ENCODE assay signal across 14 cellular contexts in the genomic region with DNA sequence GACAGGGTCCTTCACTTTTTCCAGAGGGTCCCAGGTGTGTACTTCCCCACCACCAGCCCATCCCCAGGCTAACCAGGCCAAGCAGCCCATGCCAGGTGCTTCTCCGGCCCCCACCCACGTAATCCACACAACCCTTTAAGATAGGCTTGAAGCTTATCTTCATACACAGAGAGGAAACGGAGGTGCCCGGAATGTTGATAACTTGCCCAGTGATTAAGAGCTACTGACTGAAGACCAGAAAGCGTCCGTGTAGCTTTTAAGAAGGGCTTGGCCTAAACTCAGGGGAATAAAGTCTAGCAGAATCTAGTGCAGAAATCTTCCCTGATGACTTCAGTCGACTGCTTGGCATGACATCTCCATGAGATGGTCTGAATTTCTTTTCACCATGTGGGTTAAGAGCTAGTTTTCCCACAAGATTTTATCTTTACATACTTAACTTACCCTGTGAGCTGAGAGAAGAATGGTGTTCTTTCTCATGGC.
DNase-seq lines count a peak whose midpoint lies in the region; ATAC-seq and TF ChIP-seq lines count a peak whose summit lies in the region.
"Had no signal": no experiment of that assay in that cellular context is flagged by ENCODE, and none has a peak within 500 bp of the region (broad histone marks: within the 10 kb centered on the region; RNA-seq: fewer than 3 reads in every experiment).

No MANE protein-coding gene starts in this region.

- CTCF ChIA-PET in activated naive CD4-positive, alpha-beta T cell treated with anti-CD3 and anti-CD28 coated beads, Interleukin-2, amount 10 ng/mL, durations not matched to agents 7 days and 5 days (lab: Charles Lee) = interaction anchor here (1.6 kb wide), 1 partner anchor 8 kb away, joined by 3 read pairs; no protein-coding TSS in a partner anchor
- CTCF ChIA-PET in activated naive CD4-positive, alpha-beta T cell treated with anti-CD3 and anti-CD28 coated beads for 36 hours (lab: Charles Lee) = interaction anchor here (0.6 kb wide), 1 partner anchor 437 kb away, joined by 3 read pairs; no protein-coding TSS in a partner anchor
- CTCF ChIA-PET in SK-N-SH (lab: Yijun Ruan, JAX) = no interaction called here

- no peak for TF ChIP-seq RAD21 in SK-N-SH (IDR thresholded peaks at IDR 0.05; ENCODE audit: low read length)

- TF ChIP-seq CTCF in brain microvascular endothelial cell (IDR thresholded peaks at IDR 0.05; ENCODE audit: low read depth, low read length, missing control alignments) (no peak), lower lobe of right lung (IDR thresholded peaks at IDR 0.05) (no peak), thoracic aorta (IDR thresholded peaks at IDR 0.05) (no peak), SK-N-SH (IDR thresholded peaks at IDR 0.05) (no peak)

- 0 out of 2 replicates have a peak, but pooled peaks cover 3% of the 10 kb centered on the region for H4K20me1 ChIP-seq in SK-N-SH (ENCODE audit: insufficient read depth)

- H3K9me3 ChIP-seq in lower lobe of right lung (no peaks in the 10 kb centered on the region), thoracic aorta (no peaks in the 10 kb centered on the region), SK-N-SH (no peaks in the 10 kb centered on the region)
- H3K9me3 ChIP-seq: SJSA1 had no signal

- H3K9me3 Mint-ChIP-seq in activated naive CD4-positive, alpha-beta T cell treated with anti-CD3 and anti-CD28 coated beads, Interleukin-2, amount 10 ng/mL, durations not matched to agents 7 days and 5 days = no peaks in the 10 kb centered on the region
- no peaks in the 10 kb centered on the region for H3K9me3 Mint-ChIP-seq in activated naive CD4-positive, alpha-beta T cell treated with anti-CD3 and anti-CD28 coated beads for 36 hours
- H3K9me3 Mint-ChIP-seq: activated naive CD8-positive, alpha-beta T cell treated with anti-CD3 and anti-CD28 coated beads, Interleukin-2, amount 10 ng/mL, durations not matched to agents 7 days and 5 days; natural killer cell treated with Interleukin-12 subunit alpha and Interleukin-12 subunit beta and Interleukin-15 and Interleukin-18, amount 100 ng/mL, for 72 hours had no signal

- H3K36me3 ChIP-seq in brain microvascular endothelial cell (replicated peaks) (no peaks in the 10 kb centered on the region), lower lobe of right lung (peaks cover 22% of the 10 kb centered on the region), thoracic aorta (no peaks in the 10 kb centered on the region), SK-N-SH (replicated peaks in 1 of 2; ENCODE audit: control insufficient read depth in 1 of 2, insufficient read depth in 2 of 2, low read length in 1 of 2) (peaks cover 4 to 13% of the 10 kb centered on the region in 2 experiments)

- peaks cover 20% of the 10 kb centered on the region for H3K36me3 Mint-ChIP-seq in activated naive CD4-positive, alpha-beta T cell treated with anti-CD3 and anti-CD28 coated beads, Interleukin-2, amount 10 ng/mL, durations not matched to agents 7 days and 5 days
- H3K36me3 Mint-ChIP-seq in activated naive CD4-positive, alpha-beta T cell treated with anti-CD3 and anti-CD28 coated beads for 36 hours (ENCODE audit: low read depth) = peaks cover 37% of the 10 kb centered on the region

- POLR2A ChIA-PET in SK-N-SH (lab: Yijun Ruan, JAX) = no interaction called here

- TF ChIP-seq EP300 in SK-N-SH (IDR thresholded peaks at IDR 0.05; ENCODE audit: borderline replicate concordance in 1 of 2, low read depth in 1 of 2, low read length in 1 of 2) = no peak

- peak overlapping the region; percentile 33 for H3K27ac Mint-ChIP-seq in activated naive CD4-positive, alpha-beta T cell treated with anti-CD3 and anti-CD28 coated beads, Interleukin-2, amount 10 ng/mL, durations not matched to agents 7 days and 5 days
- no peak overlapping the region for H3K27ac Mint-ChIP-seq in activated naive CD4-positive, alpha-beta T cell treated with anti-CD3 and anti-CD28 coated beads for 36 hours
- H3K27ac Mint-ChIP-seq: activated naive CD8-positive, alpha-beta T cell treated with anti-CD3 and anti-CD28 coated beads, Interleukin-2, amount 10 ng/mL, durations not matched to agents 7 days and 5 days; natural killer cell treated with Interleukin-12 subunit alpha and Interleukin-12 subunit beta and Interleukin-15 and Interleukin-18, amount 100 ng/mL, for 72 hours had no signal

- peak overlapping the region; percentile 11 for H3K27ac ChIP-seq in brain microvascular endothelial cell
- peak overlapping the region; percentile 70 for H3K27ac ChIP-seq in lower lobe of right lung
- peak overlapping the region; percentile 37 to 52 for H3K27ac ChIP-seq in thoracic aorta
- peak overlapping the region in 1 of 2 experiments; percentile 66; a peak in 2 of 4 replicates for H3K27ac ChIP-seq in SK-N-SH (ENCODE audit: low read depth in 2 of 2, low read length in 1 of 2)
- H3K27ac ChIP-seq: SJSA1 had no signal

- H2AFZ ChIP-seq in SK-N-SH (ENCODE audit: low read depth) = no peak overlapping the region

- H3K27me3 ChIP-seq in brain microvascular endothelial cell (replicated peaks) (no peaks in the 10 kb centered on the region), lower lobe of right lung (ENCODE audit: low read depth) (no peaks in the 10 kb centered on the region), thoracic aorta (replicated peaks; ENCODE audit: insufficient read depth) (no peaks in the 10 kb centered on the region), SK-N-SH (ENCODE audit: insufficient read depth) (no peaks in the 10 kb centered on the region)
- H3K27me3 ChIP-seq: SJSA1 had no signal

- H3K79me2 ChIP-seq in SK-N-SH (ENCODE audit: insufficient read depth) = peaks cover 20% of the 10 kb centered on the region

- in situ Hi-C loops in brain microvascular endothelial cell (cut with HindIII; ENCODE audit: low pct_ligation_motif_present, low sequenced_read_pairs) = no loop called here

- H3K4me1 ChIP-seq in lower lobe of right lung (peaks cover 40% of the 10 kb centered on the region), thoracic aorta (ENCODE audit: control insufficient read depth in 1 of 2, low read depth in 2 of 2) (peaks cover 29 to 61% of the 10 kb centered on the region in 2 donors), SK-N-SH (ENCODE audit: control insufficient read depth in 1 of 2, insufficient read depth in 2 of 2, low read depth in 1 of 2, low read length in 1 of 2) (peaks cover 5 to 25% of the 10 kb centered on the region in 2 experiments; a peak in 3 of 4 replicates)

- no peak for DNase-seq in activated naive CD4-positive, alpha-beta T cell treated with anti-CD3 and anti-CD28 coated beads, Interleukin-2, amount 10 ng/mL, durations not matched to agents 7 days and 5 days
- DNase-seq in activated naive CD4-positive, alpha-beta T cell treated with anti-CD3 and anti-CD28 coated beads for 36 hours = no peak
- DNase-seq in brain microvascular endothelial cell (peak; percentile 55), lower lobe of right lung (no peak), thoracic aorta (ENCODE audit: low spot score) (no peak), NCI-H82 (lab: John Stamatoyannopoulos, UW) (no peak), SK-N-SH (no peak)
- DNase-seq: 8988T; activated naive CD8-positive, alpha-beta T cell treated with anti-CD3 and anti-CD28 coated beads, Interleukin-2, amount 10 ng/mL, durations not matched to agents 7 days and 5 days; effector CD4-positive, alpha-beta T cell; NCI-H2081 treated with DMSO at 0.1 percent for 48 hours had no signal

- H3K4me1 Mint-ChIP-seq in activated naive CD4-positive, alpha-beta T cell treated with anti-CD3 and anti-CD28 coated beads, Interleukin-2, amount 10 ng/mL, durations not matched to agents 7 days and 5 days = peaks cover 29% of the 10 kb centered on the region
- H3K4me1 Mint-ChIP-seq in activated naive CD4-positive, alpha-beta T cell treated with anti-CD3 and anti-CD28 coated beads for 36 hours (ENCODE audit: low read depth) = peaks cover 26% of the 10 kb centered on the region

- peak; percentile 62 to 79 for ATAC-seq in lower lobe of right lung
- no peak for ATAC-seq in thoracic aorta (ENCODE audit: insufficient number of reproducible peaks, low FRiP score, low read depth)
- ATAC-seq in HG03280 (IDR thresholded peaks at IDR 0.05; ENCODE audit: unreplicated experiment) = no peak
- ATAC-seq: natural killer cell treated with Interleukin-12 subunit alpha and Interleukin-12 subunit beta and Interleukin-15 and Interleukin-18, amount 100 ng/mL, for 72 hours had no signal

- no peaks in the 10 kb centered on the region for H3K9me2 ChIP-seq in SK-N-SH

- H3K4me3 ChIP-seq in brain microvascular endothelial cell (ENCODE audit: low read depth, low read length) (no peak overlapping the region), lower lobe of right lung (no peak overlapping the region), thoracic aorta (no peak overlapping the region), SK-N-SH (ENCODE audit: low read depth in 2 of 2, low read length in 1 of 2) (no peak overlapping the region)
- H3K4me3 ChIP-seq: SJSA1 had no signal

- 91% methylated on average over 7 of the region's 7 CpGs for WGBS in SK-N-SH (ENCODE audit: low lambda C conversion rate)

- no peak overlapping the region for H3K4me3 Mint-ChIP-seq in activated naive CD4-positive, alpha-beta T cell treated with anti-CD3 and anti-CD28 coated beads, Interleukin-2, amount 10 ng/mL, durations not matched to agents 7 days and 5 days
- H3K4me3 Mint-ChIP-seq in activated naive CD4-positive, alpha-beta T cell treated with anti-CD3 and anti-CD28 coated beads for 36 hours = no peak overlapping the region
- H3K4me3 Mint-ChIP-seq: activated naive CD8-positive, alpha-beta T cell treated with anti-CD3 and anti-CD28 coated beads, Interleukin-2, amount 10 ng/mL, durations not matched to agents 7 days and 5 days; natural killer cell treated with Interleukin-12 subunit alpha and Interleukin-12 subunit beta and Interleukin-15 and Interleukin-18, amount 100 ng/mL, for 72 hours had no signal

- intact Hi-C loops in activated naive CD4-positive, alpha-beta T cell treated with anti-CD3 and anti-CD28 coated beads for 36 hours (cut with micrococcal nuclease) = no loop called here
- intact Hi-C loops in lower lobe of right lung (cut with DNase I) = no loop called here

- peaks cover 2% of the 10 kb centered on the region for H3F3A ChIP-seq in SK-N-SH (replicated peaks; ENCODE audit: insufficient read depth)

- no peak overlapping the region for H3K9ac ChIP-seq in SK-N-SH

- H3K4me2 ChIP-seq in SK-N-SH = no peak overlapping the region

- no peaks in the 10 kb centered on the region for H3K27me3 Mint-ChIP-seq in activated naive CD4-positive, alpha-beta T cell treated with anti-CD3 and anti-CD28 coated beads, Interleukin-2, amount 10 ng/mL, durations not matched to agents 7 days and 5 days
- H3K27me3 Mint-ChIP-seq in activated naive CD4-positive, alpha-beta T cell treated with anti-CD3 and anti-CD28 coated beads for 36 hours (ENCODE audit: low read depth) = no peaks in the 10 kb centered on the region
- H3K27me3 Mint-ChIP-seq: activated naive CD8-positive, alpha-beta T cell treated with anti-CD3 and anti-CD28 coated beads, Interleukin-2, amount 10 ng/mL, durations not matched to agents 7 days and 5 days; natural killer cell treated with Interleukin-12 subunit alpha and Interleukin-12 subunit beta and Interleukin-15 and Interleukin-18, amount 100 ng/mL, for 72 hours had no signal

TF ChIP-seq in SK-N-SH, 30 proteins besides CTCF, POLR2A, EP300 and RAD21 (continues in another document):
- no peak for TF ChIP-seq MEF2A (IDR thresholded peaks at IDR 0.05; ENCODE audit: borderline replicate concordance, low read depth)

Comparison
In these comparisons a context has a peak if more than half of its experiments do, and no peak if none do; other contexts are left out.
1. ATAC-seq: peak in lower lobe of right lung (2 of 2); none in thoracic aorta (single experiment) and HG03280 (single experiment).